In genomic region chr10:72034761-72035160, GRCh38 we compare ENCODE assay signal across 14 cellular contexts. TPM values are rescaled to one million over a fixed set of nuclear protein-coding genes. Genes with fewer than 3 reads are reported as not detected.
DNase-seq lines count a peak whose midpoint lies in the region; ATAC-seq and TF ChIP-seq lines count a peak whose summit lies in the region.
"Had no signal": no experiment of that assay in that cellular context is flagged by ENCODE, and none has a peak within 500 bp of the region (broad histone marks: within the 10 kb centered on the region; RNA-seq: fewer than 3 reads in every experiment).

No MANE protein-coding gene starts in this region.

- no peak for TF ChIP-seq CTCF in right atrium auricular region (IDR thresholded peaks at IDR 0.05)
- TF ChIP-seq CTCF in lower lobe of right lung (IDR thresholded peaks at IDR 0.05) = no peak
- TF ChIP-seq CTCF in gastrocnemius medialis (IDR thresholded peaks at IDR 0.05 in 4 of 5, conservative IDR thresholded peaks at IDR 0.05 in 1 of 5) = no peak

- in situ Hi-C loops in gastrocnemius medialis (cut with MboI; ENCODE audit: low sequenced_read_pairs in 4 of 4) = no loop called here

- no peak for TF ChIP-seq POLR2A in gastrocnemius medialis (IDR thresholded peaks at IDR 0.05)

- no peaks in the 10 kb centered on the region for H3K27me3 ChIP-seq in right atrium auricular region
- no peaks in the 10 kb centered on the region for H3K27me3 ChIP-seq in lower lobe of right lung (ENCODE audit: low read depth)
- H3K27me3 ChIP-seq in gastrocnemius medialis = no peaks in the 10 kb centered on the region

- no peaks in the 10 kb centered on the region for H3K36me3 ChIP-seq in right atrium auricular region
- H3K36me3 ChIP-seq in lower lobe of right lung = no peaks in the 10 kb centered on the region
- H3K36me3 ChIP-seq in gastrocnemius medialis = no peaks in the 10 kb centered on the region
- H3K36me3 ChIP-seq: HAP-1 had no signal

- peak overlapping the region; percentile 64 to 71 for H3K27ac ChIP-seq in right atrium auricular region
- peak overlapping the region; percentile 24 for H3K27ac ChIP-seq in lower lobe of right lung
- H3K27ac ChIP-seq in gastrocnemius medialis = peak overlapping the region; percentile 57 to 80 (median 74)
- H3K27ac ChIP-seq: A549, HL-60 had no signal

- no peak for ATAC-seq in left ventricle myocardium superior
- ATAC-seq in lower lobe of right lung = no peak
- ATAC-seq in gastrocnemius medialis = no peak
- no peak for ATAC-seq in sciatic nerve
- ATAC-seq: A549; CD8-positive, alpha-beta T cell had no signal

- H3K9me3 ChIP-seq in right atrium auricular region (no peaks in the 10 kb centered on the region), lower lobe of right lung (no peaks in the 10 kb centered on the region), gastrocnemius medialis (no peaks in the 10 kb centered on the region)
- H3K9me3 ChIP-seq: A549, HAP-1 had no signal

- intact Hi-C loops in left ventricle myocardium superior (cut with micrococcal nuclease) (no loop called here), lower lobe of right lung (cut with DNase I) (no loop called here), gastrocnemius medialis (cut with DNase I; ENCODE audit: low total_unique reads) (no loop called here), sciatic nerve (cut with DNase I) (no loop called here)

- H3K4me1 ChIP-seq in right atrium auricular region (peaks cover 0 to 60% of the 10 kb centered on the region in 2 donors), lower lobe of right lung (peaks cover 13% of the 10 kb centered on the region), gastrocnemius medialis (peaks cover 25 to 36% of the 10 kb centered on the region in 2 donors)
- H3K4me1 ChIP-seq: HAP-1 had no signal

- H3K4me3 ChIP-seq in right atrium auricular region (no peak overlapping the region), lower lobe of right lung (no peak overlapping the region), gastrocnemius medialis (no peak overlapping the region)
- H3K4me3 ChIP-seq: A549, HAP-1 had no signal

- DNase-seq in right atrium auricular region (ENCODE audit: low spot score) (no peak), left ventricle myocardium superior (no peak), lower lobe of right lung (no peak), gastrocnemius medialis (no peak), NCI-H187 (lab: John Stamatoyannopoulos, UW) (no peak), sciatic nerve (ENCODE audit: low spot score) (no peak)
- DNase-seq: CD8-positive, alpha-beta T cell; COR-L47; DND-41; GDM1; HFFc6 had no signal

RNA-seq across cellular contexts. Expression of gene SPOCK2, which starts 53.6 kb away (rescaled TPM):
- total RNA-seq in right atrium auricular region (10 to 100 TPM; 19.3 to 19.8 TPM), left ventricle myocardium superior (12.7 TPM), lower lobe of right lung (108 TPM), gastrocnemius medialis (1 to 10 TPM; 3.4 to 6.7 (median 5.3) TPM), sciatic nerve (5.3 TPM)
- total RNA-seq: HFFc6 had no signal
